ENCODE assay signal across 26 cellular contexts in the genomic region with DNA sequence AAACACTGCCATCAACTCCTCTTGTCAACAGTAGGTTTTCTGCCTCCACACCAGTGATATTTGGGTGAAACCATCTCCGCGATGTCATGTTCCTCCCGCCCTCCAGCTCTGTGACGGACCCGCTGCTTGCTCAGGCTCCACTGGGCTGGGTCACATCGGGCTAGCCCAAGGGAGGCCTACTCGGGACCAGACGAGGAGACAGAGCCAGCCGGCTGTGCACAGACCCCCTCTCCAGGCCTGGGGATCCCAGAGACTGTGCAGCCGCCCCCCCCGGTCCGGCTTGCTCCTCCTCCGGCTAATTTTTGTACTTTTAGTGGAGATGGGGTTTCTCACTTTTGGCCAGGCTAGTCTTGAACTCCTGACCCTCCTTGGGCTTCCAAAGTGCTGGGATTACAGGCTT.
"Had no signal": no experiment of that assay in that cellular context is flagged by ENCODE, and none has a peak within 500 bp of the region (broad histone marks: within the 10 kb centered on the region; RNA-seq: fewer than 3 reads in every experiment).

No MANE protein-coding gene starts in this region.

- H3K27ac ChIP-seq: colonic mucosa, coronary artery, epithelial cell of prostate, esophagus muscularis mucosa, esophagus squamous epithelium, foreskin keratinocyte, gastrocnemius medialis, gastroesophageal sphincter had no signal

- H3K36me3 ChIP-seq: colonic mucosa, esophagus muscularis mucosa, esophagus squamous epithelium, gastrocnemius medialis, gastroesophageal sphincter had no signal

- H3K4me1 ChIP-seq: colonic mucosa, esophagus muscularis mucosa, esophagus squamous epithelium, foreskin keratinocyte, gastrocnemius medialis, gastroesophageal sphincter had no signal

- ATAC-seq: effector memory CD8-positive, alpha-beta T cell; esophagus mucosa; foreskin keratinocyte; gastrocnemius medialis; gastroesophageal sphincter had no signal

- H3K27me3 ChIP-seq: colonic mucosa, esophagus muscularis mucosa, esophagus squamous epithelium, foreskin keratinocyte, gastrocnemius medialis, gastroesophageal sphincter had no signal

- H3K9me3 ChIP-seq: colonic mucosa, esophagus muscularis mucosa, gastrocnemius medialis, gastroesophageal sphincter had no signal

- DNase-seq: cerebellar nuclear complex; colonic mucosa; cortex of kidney; dermis blood vessel endothelial cell; effector CD4-positive, alpha-beta T cell; effector CD8-positive, alpha-beta T cell; effector memory CD4-positive, alpha-beta T cell; effector memory CD8-positive, alpha-beta T cell; endodermal cell; erythroblast; esophagus squamous epithelium; foreskin fibroblast; foreskin keratinocyte; foreskin melanocyte; gastrocnemius medialis; glutamatergic neuron; head of caudate nucleus had no signal

- FAIRE-seq: colon, endometrium, endothelial cell of umbilical vein, frontal cortex had no signal

- H3K4me3 ChIP-seq: colonic mucosa, coronary artery, esophagus muscularis mucosa, esophagus squamous epithelium, gastrocnemius medialis, gastroesophageal sphincter had no signal
